ENCODE assay signal across 3 cellular contexts in genomic region chr19:32624410-32624809, GRCh38.
TF ChIP-seq lines count a peak whose summit lies in the region.

No MANE protein-coding gene starts in this region.

TF ChIP-seq in A549, 52 proteins besides CTCF, POLR2A, EP300 and RAD21:
- no peak for TF ChIP-seq MAFK (IDR thresholded peaks at IDR 0.05; ENCODE audit: partially characterized antibody)
- peak; percentile 80 to 86; a peak in 3 of 4 replicates for TF ChIP-seq CEBPB (IDR thresholded peaks at IDR 0.05)
- no peak for TF ChIP-seq SREBF2 (IDR thresholded peaks at IDR 0.05)
- no peak for TF ChIP-seq FOXS1 (CRISPR knock-in tag; IDR thresholded peaks at IDR 0.05)
- no peak for TF ChIP-seq CHD4 (IDR thresholded peaks at IDR 0.05; ENCODE audit: borderline replicate concordance)

TF ChIP-seq in Ishikawa, 13 proteins besides CTCF, POLR2A, EP300 and RAD21:
- TF ChIP-seq CEBPB (IDR thresholded peaks at IDR 0.05) = 0 out of 2 replicates have a peak, but pooled peaks have one; percentile 39
- no peak for TF ChIP-seq CREB1 (IDR thresholded peaks at IDR 0.05; ENCODE audit: low read depth)

TF ChIP-seq in K562, 482 proteins besides CTCF, POLR2A, EP300 and RAD21:
- TF ChIP-seq SIRT6 (IDR thresholded peaks at IDR 0.05; ENCODE audit: low read depth, low read length) = no peak
- no peak for TF ChIP-seq SLC30A9 (CRISPR knock-in tag; IDR thresholded peaks at IDR 0.05)
- no peak for TF ChIP-seq RBFOX2 (IDR thresholded peaks at IDR 0.05; ENCODE audit: low read depth, low read length)
- TF ChIP-seq NR1H2 (CRISPR knock-in tag; IDR thresholded peaks at IDR 0.05) = no peak
- TF ChIP-seq SPI1 (IDR thresholded peaks at IDR 0.05; ENCODE audit: borderline replicate concordance, low read depth, low read length) = no peak
- no peak for TF ChIP-seq CEBPG (CRISPR knock-in tag; IDR thresholded peaks at IDR 0.05)
- peak; percentile 43 to 86; a peak in 3 of 4 replicates for TF ChIP-seq CEBPG (tag; conservative IDR thresholded peaks at IDR 0.05 in 1 of 2, IDR thresholded peaks at IDR 0.05 in 1 of 2)
- no peak for TF ChIP-seq BRF1 (IDR thresholded peaks at IDR 0.05; ENCODE audit: borderline replicate concordance, extremely low read depth, insufficient read length)
- no peak for TF ChIP-seq HES1 (IDR thresholded peaks at IDR 0.05; ENCODE audit: low read depth)
- no peak for TF ChIP-seq RB1 (IDR thresholded peaks at IDR 0.05; ENCODE audit: low read depth)
- TF ChIP-seq SNRNP70 (optimal IDR thresholded peaks at IDR 0.05; ENCODE audit: low read depth, low read length) = no peak
- peak; percentile 84 for TF ChIP-seq CEBPB (tag; IDR thresholded peaks at IDR 0.05)
